ENCODE assay signal across 8 cellular contexts in the genomic region with DNA sequence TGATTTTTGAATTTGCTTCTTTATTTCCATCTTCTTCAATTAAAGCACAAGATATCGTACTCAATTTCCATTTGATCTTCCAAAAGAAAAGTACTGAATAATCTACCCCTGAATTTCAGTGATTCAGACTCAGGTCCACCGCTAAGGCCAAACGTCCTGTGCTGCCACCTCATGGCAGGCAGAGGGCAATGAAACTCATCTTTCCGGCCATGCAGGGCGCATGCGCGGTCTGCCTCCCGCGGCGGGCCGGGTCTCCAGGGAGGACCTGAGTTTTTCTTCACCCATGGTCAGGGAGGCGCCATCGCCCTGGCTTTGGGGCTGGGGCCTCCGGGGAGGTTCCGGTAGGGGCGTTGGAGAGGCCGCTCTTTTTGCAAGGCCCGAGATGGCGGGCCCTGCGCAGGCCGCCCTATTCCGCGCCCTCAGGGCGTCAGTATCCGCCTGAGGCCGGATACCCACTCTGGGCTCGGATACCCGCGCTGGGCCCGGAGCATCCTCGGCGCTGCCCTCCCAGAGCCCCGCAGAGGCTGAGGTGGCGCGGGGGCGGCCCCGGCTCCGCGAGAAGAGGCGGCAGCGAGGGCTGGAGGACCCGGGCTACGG. TPM values are rescaled to one million over a fixed set of nuclear protein-coding genes. Genes with fewer than 3 reads are reported as not detected.
DNase-seq lines count a peak whose midpoint lies in the region; TF ChIP-seq lines count a peak whose summit lies in the region.
"Not testable (repeated sequence)": the region's sequence is repeated elsewhere in the genome, so short reads cannot be mapped to it uniquely, and the experiment has no call there.

No MANE protein-coding gene starts in this region.

- peak overlapping the region; percentile 27; the same call in 1 of the 2 replicates for H3K27ac ChIP-seq in HEK293 (ENCODE audit: extremely low read depth, low read depth, low read length)

- H3K36me3 ChIP-seq in HEK293 (ENCODE audit: control insufficient read depth in 2 of 2, insufficient read depth in 1 of 2, low read length in 2 of 2), result not testable (repeated sequence)

- TF ChIP-seq CTCF in CD14-positive monocyte (IDR thresholded peaks at IDR 0.05), result peak; percentile 75
- TF ChIP-seq CTCF in HEK293 (tag by site-specific recombination; IDR thresholded peaks at IDR 0.05), result peak; percentile 89
- peak; percentile 74 for TF ChIP-seq CTCF in glutamatergic neuron (IDR thresholded peaks at IDR 0.05; ENCODE audit: partially characterized antibody, unreplicated experiment)
- peak; percentile 70 to 74 (median 73) for TF ChIP-seq CTCF in nephron (IDR thresholded peaks at IDR 0.05; ENCODE audit: unreplicated experiment in 3 of 3)

- POLR2A ChIA-PET in HEK293 (lab: Yijun Ruan, JAX), result not testable (repeated sequence)

- DNase-seq in CD14-positive monocyte (ENCODE audit: low spot score) (peak; percentile 68), NCI-H345 (lab: John Stamatoyannopoulos, UW) (peak; percentile 49), UCSD-AML1 (lab: John Stamatoyannopoulos, UW; ENCODE audit: unreplicated experiment) (peak; percentile 67), amniotic stem cell (lab: John Stamatoyannopoulos, UW) (peak; percentile 17), glutamatergic neuron (peak; percentile 69)
- peak; percentile 43 to 64 for DNase-seq in stimulated activated CD8-positive, alpha-beta memory T cell treated with anti-CD3 and anti-CD28 coated beads, Interleukin-2, amount 100 ng/mL, for 48 hours (ENCODE audit: low read depth in 2 of 2)

- peak overlapping the region in 3 of 7 donors; percentile 37 to 75 (median 74) for H3K27ac Mint-ChIP-seq in CD14-positive monocyte
- H3K27ac Mint-ChIP-seq in glutamatergic neuron (ENCODE audit: unreplicated experiment), result not testable (repeated sequence)
- H3K27ac Mint-ChIP-seq in nephron, result peak overlapping the region in 1 of 3 experiments; percentile 3

- intact Hi-C loops in CD14-positive monocyte (cut with micrococcal nuclease), result not testable (repeated sequence)

- H3K4me1 Mint-ChIP-seq in CD14-positive monocyte; glutamatergic neuron (ENCODE audit: low read depth, unreplicated experiment): not testable (repeated sequence)
- H3K4me1 Mint-ChIP-seq in nephron, result peaks cover 10% of the 10 kb centered on the region

- CTCF ChIA-PET in HEK293 (lab: Yijun Ruan, JAX), result interaction anchor here (0.8 kb wide), 1 partner anchor 71 kb away, joined by 4 read pairs; no protein-coding TSS in a partner anchor

- not testable (repeated sequence) for H3K36me3 Mint-ChIP-seq in CD14-positive monocyte; glutamatergic neuron (ENCODE audit: unreplicated experiment); nephron (ENCODE audit: low read depth)

- H3K4me3 Mint-ChIP-seq in CD14-positive monocyte (peak overlapping the region; percentile 83 to 85), glutamatergic neuron (ENCODE audit: unreplicated experiment) (peak overlapping the region; percentile 70), nephron (peak overlapping the region; percentile 69 to 77 (median 74))

- H3K9me3 ChIP-seq in HEK293 (ENCODE audit: control insufficient read depth, insufficient read depth, low read depth, low read length), result not testable (repeated sequence)

- H3K9me3 Mint-ChIP-seq in CD14-positive monocyte; glutamatergic neuron (ENCODE audit: unreplicated experiment); nephron: not testable (repeated sequence)

- H3K4me1 ChIP-seq in HEK293 (ENCODE audit: control insufficient read depth, insufficient read depth, low read length), result not testable (repeated sequence)

- not testable (repeated sequence) for H3K27me3 Mint-ChIP-seq in CD14-positive monocyte (ENCODE audit: low read depth in 3 of 3); glutamatergic neuron (ENCODE audit: unreplicated experiment); nephron (ENCODE audit: low read depth)

- peak overlapping the region; percentile 57 for H3K4me3 ChIP-seq in HEK293 (ENCODE audit: low read depth, low read length)

TF ChIP-seq in HEK293, 187 proteins besides CTCF, POLR2A, EP300 and RAD21 (continues in another document):
- peak; percentile 54; the same call in 1 of the 2 replicates for TF ChIP-seq ZFHX2 (tag by site-specific recombination; conservative IDR thresholded peaks at IDR 0.05)
- TF ChIP-seq ZNF16 (tag by site-specific recombination; IDR thresholded peaks at IDR 0.05; ENCODE audit: low read depth), result 0 out of 2 replicates have a peak, but pooled peaks have one; percentile 26
- peak; percentile 68; the same call in 1 of the 2 replicates for TF ChIP-seq ZNF660 (tag by site-specific recombination; IDR thresholded peaks at IDR 0.05)
- TF ChIP-seq GLIS2 (tag by site-specific recombination; IDR thresholded peaks at IDR 0.05), result peak; percentile 68
- peak; percentile 35; the same call in 1 of the 2 replicates for TF ChIP-seq SP3 (tag by site-specific recombination; IDR thresholded peaks at IDR 0.05)
- TF ChIP-seq, protein P1, sequence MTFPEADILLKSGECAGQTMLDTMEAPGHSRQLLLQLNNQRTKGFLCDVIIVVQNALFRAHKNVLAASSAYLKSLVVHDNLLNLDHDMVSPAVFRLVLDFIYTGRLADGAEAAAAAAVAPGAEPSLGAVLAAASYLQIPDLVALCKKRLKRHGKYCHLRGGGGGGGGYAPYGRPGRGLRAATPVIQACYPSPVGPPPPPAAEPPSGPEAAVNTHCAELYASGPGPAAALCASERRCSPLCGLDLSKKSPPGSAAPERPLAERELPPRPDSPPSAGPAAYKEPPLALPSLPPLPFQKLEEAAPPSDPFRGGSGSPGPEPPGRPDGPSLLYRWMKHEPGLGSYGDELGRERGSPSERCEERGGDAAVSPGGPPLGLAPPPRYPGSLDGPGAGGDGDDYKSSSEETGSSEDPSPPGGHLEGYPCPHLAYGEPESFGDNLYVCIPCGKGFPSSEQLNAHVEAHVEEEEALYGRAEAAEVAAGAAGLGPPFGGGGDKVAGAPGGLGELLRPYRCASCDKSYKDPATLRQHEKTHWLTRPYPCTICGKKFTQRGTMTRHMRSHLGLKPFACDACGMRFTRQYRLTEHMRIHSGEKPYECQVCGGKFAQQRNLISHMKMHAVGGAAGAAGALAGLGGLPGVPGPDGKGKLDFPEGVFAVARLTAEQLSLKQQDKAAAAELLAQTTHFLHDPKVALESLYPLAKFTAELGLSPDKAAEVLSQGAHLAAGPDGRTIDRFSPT (tag by site-specific recombination; IDR thresholded peaks at IDR 0.05), result peak; percentile 54; the same call in 1 of the 2 replicates
- TF ChIP-seq, protein P2, sequence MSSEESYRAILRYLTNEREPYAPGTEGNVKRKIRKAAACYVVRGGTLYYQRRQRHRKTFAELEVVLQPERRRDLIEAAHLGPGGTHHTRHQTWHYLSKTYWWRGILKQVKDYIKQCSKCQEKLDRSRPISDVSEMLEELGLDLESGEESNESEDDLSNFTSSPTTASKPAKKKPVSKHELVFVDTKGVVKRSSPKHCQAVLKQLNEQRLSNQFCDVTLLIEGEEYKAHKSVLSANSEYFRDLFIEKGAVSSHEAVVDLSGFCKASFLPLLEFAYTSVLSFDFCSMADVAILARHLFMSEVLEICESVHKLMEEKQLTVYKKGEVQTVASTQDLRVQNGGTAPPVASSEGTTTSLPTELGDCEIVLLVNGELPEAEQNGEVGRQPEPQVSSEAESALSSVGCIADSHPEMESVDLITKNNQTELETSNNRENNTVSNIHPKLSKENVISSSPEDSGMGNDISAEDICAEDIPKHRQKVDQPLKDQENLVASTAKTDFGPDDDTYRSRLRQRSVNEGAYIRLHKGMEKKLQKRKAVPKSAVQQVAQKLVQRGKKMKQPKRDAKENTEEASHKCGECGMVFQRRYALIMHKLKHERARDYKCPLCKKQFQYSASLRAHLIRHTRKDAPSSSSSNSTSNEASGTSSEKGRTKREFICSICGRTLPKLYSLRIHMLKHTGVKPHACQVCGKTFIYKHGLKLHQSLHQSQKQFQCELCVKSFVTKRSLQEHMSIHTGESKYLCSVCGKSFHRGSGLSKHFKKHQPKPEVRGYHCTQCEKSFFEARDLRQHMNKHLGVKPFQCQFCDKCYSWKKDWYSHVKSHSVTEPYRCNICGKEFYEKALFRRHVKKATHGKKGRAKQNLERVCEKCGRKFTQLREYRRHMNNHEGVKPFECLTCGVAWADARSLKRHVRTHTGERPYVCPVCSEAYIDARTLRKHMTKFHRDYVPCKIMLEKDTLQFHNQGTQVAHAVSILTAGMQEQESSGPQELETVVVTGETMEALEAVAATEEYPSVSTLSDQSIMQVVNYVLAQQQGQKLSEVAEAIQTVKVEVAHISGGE (tag by site-specific recombination; conservative IDR thresholded peaks at IDR 0.05; ENCODE audit: low read depth), result 0 out of 2 replicates have a peak, but pooled peaks have one; percentile 36
- TF ChIP-seq ZNF394 (tag by site-specific recombination; IDR thresholded peaks at IDR 0.05; ENCODE audit: borderline replicate concordance), result peak; percentile 26; the same call in 1 of the 2 replicates
- TF ChIP-seq ZNF335 (tag by site-specific recombination; conservative IDR thresholded peaks at IDR 0.05), result peak; percentile 83
- TF ChIP-seq ZBTB17 (tag by site-specific recombination; IDR thresholded peaks at IDR 0.05), result peak; percentile 72; the same call in 1 of the 2 replicates
- TF ChIP-seq, protein P3, sequence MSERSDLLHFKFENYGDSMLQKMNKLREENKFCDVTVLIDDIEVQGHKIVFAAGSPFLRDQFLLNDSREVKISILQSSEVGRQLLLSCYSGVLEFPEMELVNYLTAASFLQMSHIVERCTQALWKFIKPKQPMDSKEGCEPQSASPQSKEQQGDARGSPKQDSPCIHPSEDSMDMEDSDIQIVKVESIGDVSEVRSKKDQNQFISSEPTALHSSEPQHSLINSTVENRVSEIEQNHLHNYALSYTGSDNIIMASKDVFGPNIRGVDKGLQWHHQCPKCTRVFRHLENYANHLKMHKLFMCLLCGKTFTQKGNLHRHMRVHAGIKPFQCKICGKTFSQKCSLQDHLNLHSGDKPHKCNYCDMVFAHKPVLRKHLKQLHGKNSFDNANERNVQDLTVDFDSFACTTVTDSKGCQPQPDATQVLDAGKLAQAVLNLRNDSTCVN (tag by site-specific recombination; optimal IDR thresholded peaks at IDR 0.05), result peak; percentile 78
- TF ChIP-seq ZFP37 (tag by site-specific recombination; IDR thresholded peaks at IDR 0.05), result 0 out of 2 replicates have a peak, but pooled peaks have one; percentile 41
- TF ChIP-seq SP7 (tag by site-specific recombination; IDR thresholded peaks at IDR 0.05), result peak; percentile 64
- TF ChIP-seq YY2 (tag by site-specific recombination; IDR thresholded peaks at IDR 0.05), result 0 out of 2 replicates have a peak, but pooled peaks have one; percentile 29
- peak; percentile 60 for TF ChIP-seq SP2 (tag by site-specific recombination; IDR thresholded peaks at IDR 0.05)

RNA-seq across cellular contexts. Expression of gene ZNF705A, which starts 23.3 kb away (rescaled TPM):
- polyA plus RNA-seq in CD14-positive monocyte, result not detected
- total RNA-seq in glutamatergic neuron (ENCODE audit: unreplicated experiment), result not detected

RNA-seq across cellular contexts. Expression of gene FAM90A1, which starts 47.3 kb away (rescaled TPM):
- polyA plus RNA-seq in CD14-positive monocyte, result not detected
- 0.54 TPM for total RNA-seq in glutamatergic neuron (ENCODE audit: unreplicated experiment)

RNA-seq across cellular contexts. Expression of gene CLEC4A, which starts 56.7 kb away (rescaled TPM):
- polyA plus RNA-seq in CD14-positive monocyte, result 100 to 1,000 TPM; 297 to 365 TPM
- 0.71 TPM for total RNA-seq in glutamatergic neuron (ENCODE audit: unreplicated experiment)

Comparison
In these comparisons a context has a peak if more than half of its experiments do, and no peak if none do; other contexts are left out.
1. Peak in every context shown above with its lines: DNase-seq, H3K4me3 ChIP-seq and H3K27ac ChIP-seq.
2. DNase-seq: peak in every context shown above with its lines; median percentile 69 in glutamatergic neuron; 68 in CD14-positive monocyte; 67 in UCSD-AML1; 54 in stimulated activated CD8-positive, alpha-beta memory T cell treated with anti-CD3 and anti-CD28 coated beads, Interleukin-2, amount 100 ng/mL, for 48 hours; 49 in NCI-H345; 17 in amniotic stem cell.